1 cellular context compared by ENCODE assay signal in the genomic region with DNA sequence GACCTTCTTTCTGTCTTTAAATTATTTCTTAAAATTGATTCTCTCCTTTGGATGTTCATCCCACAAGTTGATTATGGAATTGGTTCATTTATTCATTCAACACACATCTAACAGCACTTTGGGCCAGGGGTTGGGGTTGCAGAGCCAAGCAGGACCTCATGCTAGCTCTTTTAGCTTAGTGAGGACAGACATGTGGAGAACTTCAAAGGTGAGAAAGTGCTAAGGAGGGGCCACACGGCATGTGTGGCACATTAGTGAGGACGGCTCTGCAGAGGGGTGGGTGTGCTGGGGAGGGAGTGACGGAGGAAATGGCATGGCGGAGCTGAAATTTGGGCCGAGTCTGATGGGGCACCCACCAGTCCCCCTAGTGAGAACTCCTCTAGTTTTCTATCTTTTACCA.
TF ChIP-seq lines count a peak whose summit lies in the region.

No MANE protein-coding gene starts in this region.

TF ChIP-seq in GM23338, 12 proteins besides CTCF, POLR2A, EP300 and RAD21 (continued from another document):
- no peak for TF ChIP-seq ZNF331 (CRISPR knock-in tag; IDR thresholded peaks at IDR 0.05; ENCODE audit: low read depth)
- TF ChIP-seq CREB1 (CRISPR knock-in tag; IDR thresholded peaks at IDR 0.05; ENCODE audit: low read depth): no peak
